Comparison of ENCODE assay signal across 8 cellular contexts in genomic region chr9:128341435-128341849, GRCh38. TPM values are rescaled to one million over a fixed set of nuclear protein-coding genes. Genes with fewer than 3 reads are reported as not detected.
DNase-seq lines count a peak whose midpoint lies in the region; ATAC-seq, FAIRE-seq and TF ChIP-seq lines count a peak whose summit lies in the region.

No MANE protein-coding gene starts in this region.

- CTCF ChIA-PET in HepG2 (lab: Yijun Ruan, JAX; ENCODE audit: low intra/inter-chr PET ratio, low total read pairs), result interaction anchor here (3.3 kb wide), 1 partner anchor 46 kb away, joined by 29 read pairs; no protein-coding TSS in a partner anchor

- peak; percentile 86 for FAIRE-seq in HepG2 (lab: Jason Lieb, UNC)

- TF ChIP-seq POLR2A in HepG2 (IDR thresholded peaks at IDR 0.05; ENCODE audit: insufficient read depth in 1 of 2, low read depth in 2 of 2, low read length in 2 of 2), result no peak

- peak; percentile 49 for ATAC-seq in GM21825 (IDR thresholded peaks at IDR 0.05; ENCODE audit: unreplicated experiment)
- ATAC-seq in HepG2, result peak; percentile 82
- no peak for ATAC-seq in GM21423 (IDR thresholded peaks at IDR 0.05; ENCODE audit: unreplicated experiment)

- no peaks in the 10 kb centered on the region for H4K20me1 ChIP-seq in HepG2 (ENCODE audit: insufficient read depth, low read length)

- peak; percentile 68 for TF ChIP-seq CTCF in BE2C (IDR thresholded peaks at IDR 0.05; ENCODE audit: low read depth, low read length)
- TF ChIP-seq CTCF in colonic mucosa (IDR thresholded peaks at IDR 0.05), result peak; percentile 66
- peak; percentile 86 for TF ChIP-seq CTCF in HepG2 (CRISPR knock-in tag; IDR thresholded peaks at IDR 0.05)

- H3K79me2 ChIP-seq in HepG2 (ENCODE audit: insufficient read depth, low read length), result no peaks in the 10 kb centered on the region

- DNase-seq in BE2C, result peak; percentile 78
- DNase-seq in NCI-H2227 (lab: John Stamatoyannopoulos, UW; ENCODE audit: unreplicated experiment), result peak; percentile 64
- DNase-seq in activated CD4-positive, alpha-beta T cell treated with anti-CD3 and anti-CD28 coated beads for 1 hour, result peak; percentile 50
- DNase-seq in colonic mucosa, result peak; percentile 85
- DNase-seq in HepG2 (ENCODE audit: low spot score), result peak; percentile 68
- DNase-seq in stimulated activated CD4-positive, alpha-beta T cell treated with anti-CD3 and anti-CD28 coated beads, Interleukin-4, amount 100 ng/mL, for 48 hours (ENCODE audit: low read depth in 2 of 2), result peak; percentile 56 to 58

- in situ Hi-C loops in HepG2 (cut with HindIII; ENCODE audit: extremely low pct_ligation_motif_present, low pct_unique_long_range_greater_than_20kb), result loop anchor here (5.0 kb wide), 1 partner anchor 44 kb away; no protein-coding TSS in a partner anchor

- H3K36me3 ChIP-seq in BE2C, result peaks cover 28% of the 10 kb centered on the region
- H3K36me3 ChIP-seq in colonic mucosa, result peaks cover 13% of the 10 kb centered on the region
- H3K36me3 ChIP-seq in HepG2 (replicated peaks in 1 of 2; ENCODE audit: control insufficient read depth in 1 of 2, insufficient read depth in 2 of 2, low read length in 2 of 2), result peaks cover 10 to 25% of the 10 kb centered on the region in 2 experiments; a peak in 4 of 5 replicates

- WGBS in HepG2 (ENCODE audit: low lambda C conversion rate), result 33% methylated on average over 10 of the region's 13 CpGs

- peak overlapping the region; percentile 76 to 95 for H3K9ac ChIP-seq in colonic mucosa (ENCODE audit: low read depth in 2 of 2, low read length in 2 of 2)
- H3K9ac ChIP-seq in HepG2 (ENCODE audit: insufficient read depth, low read depth, low read length), result peak overlapping the region; percentile 76; the same call in 1 of the 2 replicates

- H2AFZ ChIP-seq in HepG2 (ENCODE audit: low read length), result peak overlapping the region; percentile 7

- TF ChIP-seq EP300 in HepG2 (IDR thresholded peaks at IDR 0.05; ENCODE audit: low read depth in 2 of 2, low read length in 2 of 2), result no peak
- no peak for TF ChIP-seq EP300 in HepG2 (CRISPR knock-in tag; IDR thresholded peaks at IDR 0.05; ENCODE audit: borderline replicate concordance)

- intact Hi-C loops in colonic mucosa (cut with DNase I) (loop anchor here (5.0 to 10.0 kb wide), 2 partner anchors 44 to 157 kb away; no protein-coding TSS in a partner anchor), HepG2 (cut with micrococcal nuclease; ENCODE audit: unreplicated experiment) (loop anchor here (1.0 to 2.0 kb wide), 2 partner anchors 19 to 46 kb away; partner anchors contain the start of genes COQ4 and TRUB2)

- no TSS peak for BruUV-seq in HepG2 (replicated peaks; lab: Mats Ljungman, UMichigan)

- TF ChIP-seq RAD21 in HepG2 (CRISPR knock-in tag; IDR thresholded peaks at IDR 0.05), result peak; percentile 69

- H3K4me1 ChIP-seq in BE2C, result no peaks in the 10 kb centered on the region; the same call in 1 of the 2 replicates
- no peaks in the 10 kb centered on the region for H3K4me1 ChIP-seq in colonic mucosa
- peaks cover 19% of the 10 kb centered on the region for H3K4me1 ChIP-seq in HepG2 (ENCODE audit: insufficient read depth, low read length)

- H3K27ac ChIP-seq in colonic mucosa (peak overlapping the region; percentile 87), HepG2 (ENCODE audit: extremely low read length, insufficient read depth, low read length) (peak overlapping the region; percentile 68)

- H3K27me3 ChIP-seq in BE2C (no peaks in the 10 kb centered on the region), colonic mucosa (no peaks in the 10 kb centered on the region), HepG2 (ENCODE audit: control insufficient read depth in 1 of 2, insufficient read depth in 2 of 2, low read length in 2 of 2) (no peaks in the 10 kb centered on the region)

- H3K9me3 ChIP-seq in BE2C, result no peaks in the 10 kb centered on the region
- H3K9me3 ChIP-seq in colonic mucosa, result no peaks in the 10 kb centered on the region
- no peaks in the 10 kb centered on the region for H3K9me3 ChIP-seq in HepG2 (ENCODE audit: low read length)

- POLR2A ChIA-PET in HepG2 (lab: Yijun Ruan, JAX), result interaction anchor here (0.9 to 1.5 kb wide), 9 partner anchors 21 to 79 kb away, joined by 3 to 12 read pairs (median 4); partner anchors contain the start of genes CERCAM, GOLGA2, SWI5 and URM1

- peak overlapping the region; percentile 99 for H3K4me2 ChIP-seq in HepG2 (ENCODE audit: low read depth, low read length)

- peak overlapping the region; percentile 92 for H3K4me3 ChIP-seq in BE2C (ENCODE audit: low read depth, low read length)
- H3K4me3 ChIP-seq in colonic mucosa, result peak overlapping the region; percentile 98
- H3K4me3 ChIP-seq in HepG2 (replicated peaks in 1 of 3; ENCODE audit: insufficient read depth in 1 of 3, low read depth in 2 of 3, low read length in 3 of 3), result peak overlapping the region; percentile 85 to 95 (median 87)

RNA-seq across cellular contexts. Expression of gene SLC27A4, which starts 1.1 kb away (rescaled TPM):
- 74.4 TPM for polyA plus RNA-seq in BE2C (2012; ENCODE audit: insufficient read depth, insufficient read length, low read depth)
- total RNA-seq in colonic mucosa (10 to 100 TPM; 26.8 to 68.3 TPM), HepG2 (2016; rRNA removed; fragmentation: Illumina TruSeq; extraction: Trizol) (9.3 and 18.8 TPM in 2 replicates)
- 6.3 and 6.8 TPM in 2 replicates for total RNA-seq in HepG2 (2016; cell fraction: cytosol; rRNA removed; fragmentation: Illumina TruSeq; extraction: Trizol; ENCODE audit: low read depth)
- total RNA-seq in HepG2 (2016; cell fraction: insoluble cytoplasmic fraction; rRNA removed; fragmentation: Illumina TruSeq; extraction: Trizol), result 8.9 and 19.1 TPM in 2 replicates
- total RNA-seq in HepG2 (2016; cell fraction: membrane; rRNA removed; fragmentation: Illumina TruSeq; extraction: Trizol), result 17.4 and 19.4 TPM in 2 replicates
- total RNA-seq in HepG2 (2016; cell fraction: nucleus; rRNA removed; fragmentation: Illumina TruSeq; extraction: Trizol), result 16.1 and 21.0 TPM in 2 replicates
- polyA plus RNA-seq in HepG2 (2011; rRNA removed), result 10.6 and 16.9 TPM in 2 replicates
- 12.5 and 14.4 TPM in 2 replicates for polyA plus RNA-seq in HepG2 (2011; cell fraction: cytosol; rRNA removed)
- polyA plus RNA-seq in HepG2 (2011; cell fraction: nucleus; rRNA removed), result 30.1 and 31.3 TPM in 2 replicates
- 11.0 and 16.6 TPM in 2 replicates for polyA plus RNA-seq in HepG2 (2012)
- polyA plus RNA-seq in HepG2 (2016; cell fraction: cytosol; fragmentation: Illumina TruSeq; extraction: Trizol; ENCODE audit: low read depth), result 5.9 and 7.6 TPM in 2 replicates
- 10.5 and 13.4 TPM in 2 replicates for polyA plus RNA-seq in HepG2 (2016; cell fraction: insoluble cytoplasmic fraction; fragmentation: Illumina TruSeq; extraction: Trizol; ENCODE audit: low read depth)
- 14.0 and 17.0 TPM in 2 replicates for polyA plus RNA-seq in HepG2 (2016; cell fraction: membrane; fragmentation: Illumina TruSeq; extraction: Trizol; ENCODE audit: low read depth)
- 30.8 and 31.8 TPM in 2 replicates for polyA plus RNA-seq in HepG2 (2016; cell fraction: nucleus; fragmentation: Illumina TruSeq; extraction: Trizol; ENCODE audit: insufficient read depth, low read depth)
- polyA minus RNA-seq in HepG2 (2011; rRNA and poly(A)+ RNA removed; ENCODE audit: low replicate concordance), result 44.7 and 85.4 TPM in 2 replicates
- 11.3 and 17.5 TPM in 2 replicates for polyA minus RNA-seq in HepG2 (2011; cell fraction: cytosol; rRNA and poly(A)+ RNA removed)
- 9.3 and 12.4 TPM in 2 replicates for polyA minus RNA-seq in HepG2 (2011; cell fraction: nucleus; rRNA and poly(A)+ RNA removed)

RNA-seq across cellular contexts. Expression of gene COQ4, which starts 18.8 kb away (rescaled TPM):
- polyA plus RNA-seq in BE2C (2012; ENCODE audit: insufficient read depth, insufficient read length, low read depth), result 203 TPM
- total RNA-seq in colonic mucosa (10 to 100 TPM; 40.8 to 59.5 TPM), HepG2 (2016; rRNA removed; fragmentation: Illumina TruSeq; extraction: Trizol) (16.2 and 26.1 TPM in 2 replicates)
- total RNA-seq in HepG2 (2016; cell fraction: cytosol; rRNA removed; fragmentation: Illumina TruSeq; extraction: Trizol; ENCODE audit: low read depth), result 11.9 and 18.5 TPM in 2 replicates
- 14.1 and 27.2 TPM in 2 replicates for total RNA-seq in HepG2 (2016; cell fraction: insoluble cytoplasmic fraction; rRNA removed; fragmentation: Illumina TruSeq; extraction: Trizol)
- 20.4 and 27.0 TPM in 2 replicates for total RNA-seq in HepG2 (2016; cell fraction: membrane; rRNA removed; fragmentation: Illumina TruSeq; extraction: Trizol)
- total RNA-seq in HepG2 (2016; cell fraction: nucleus; rRNA removed; fragmentation: Illumina TruSeq; extraction: Trizol), result 19.9 and 21.8 TPM in 2 replicates
- 36.0 and 37.5 TPM in 2 replicates for polyA plus RNA-seq in HepG2 (2011; rRNA removed)
- 22.7 and 32.6 TPM in 2 replicates for polyA plus RNA-seq in HepG2 (2011; cell fraction: cytosol; rRNA removed)
- polyA plus RNA-seq in HepG2 (2011; cell fraction: nucleus; rRNA removed), result 80.9 and 82.1 TPM in 2 replicates
- 17.6 and 19.0 TPM in 2 replicates for polyA plus RNA-seq in HepG2 (2012)
- polyA plus RNA-seq in HepG2 (2016; cell fraction: cytosol; fragmentation: Illumina TruSeq; extraction: Trizol; ENCODE audit: low read depth), result 18.0 and 23.7 TPM in 2 replicates
- polyA plus RNA-seq in HepG2 (2016; cell fraction: insoluble cytoplasmic fraction; fragmentation: Illumina TruSeq; extraction: Trizol; ENCODE audit: low read depth), result 17.7 and 21.6 TPM in 2 replicates
- 21.8 and 28.2 TPM in 2 replicates for polyA plus RNA-seq in HepG2 (2016; cell fraction: membrane; fragmentation: Illumina TruSeq; extraction: Trizol; ENCODE audit: low read depth)
- 60.0 and 62.1 TPM in 2 replicates for polyA plus RNA-seq in HepG2 (2016; cell fraction: nucleus; fragmentation: Illumina TruSeq; extraction: Trizol; ENCODE audit: insufficient read depth, low read depth)
- polyA minus RNA-seq in HepG2 (2011; rRNA and poly(A)+ RNA removed; ENCODE audit: low replicate concordance), result 45.1 and 143 TPM in 2 replicates
- polyA minus RNA-seq in HepG2 (2011; cell fraction: cytosol; rRNA and poly(A)+ RNA removed), result 10.4 and 12.0 TPM in 2 replicates
- polyA minus RNA-seq in HepG2 (2011; cell fraction: nucleus; rRNA and poly(A)+ RNA removed), result 38.2 and 49.6 TPM in 2 replicates

RNA-seq across cellular contexts. Expression of gene TRUB2, which starts 19.2 kb away (rescaled TPM):
- 212 TPM for polyA plus RNA-seq in BE2C (2012; ENCODE audit: insufficient read depth, insufficient read length, low read depth)
- total RNA-seq in colonic mucosa (10 to 100 TPM; 24.5 to 40.0 TPM), HepG2 (2016; rRNA removed; fragmentation: Illumina TruSeq; extraction: Trizol) (41.2 and 57.8 TPM in 2 replicates)
- total RNA-seq in HepG2 (2016; cell fraction: cytosol; rRNA removed; fragmentation: Illumina TruSeq; extraction: Trizol; ENCODE audit: low read depth), result 10.4 and 12.1 TPM in 2 replicates
- total RNA-seq in HepG2 (2016; cell fraction: insoluble cytoplasmic fraction; rRNA removed; fragmentation: Illumina TruSeq; extraction: Trizol), result 45.4 and 61.4 TPM in 2 replicates
- 14.0 and 15.7 TPM in 2 replicates for total RNA-seq in HepG2 (2016; cell fraction: membrane; rRNA removed; fragmentation: Illumina TruSeq; extraction: Trizol)
- 16.3 and 19.3 TPM in 2 replicates for total RNA-seq in HepG2 (2016; cell fraction: nucleus; rRNA removed; fragmentation: Illumina TruSeq; extraction: Trizol)
- polyA plus RNA-seq in HepG2 (2011; rRNA removed), result 22.3 and 26.5 TPM in 2 replicates
- polyA plus RNA-seq in HepG2 (2011; cell fraction: cytosol; rRNA removed), result 15.5 and 18.8 TPM in 2 replicates
- 10.4 and 11.9 TPM in 2 replicates for polyA plus RNA-seq in HepG2 (2011; cell fraction: nucleus; rRNA removed)
- polyA plus RNA-seq in HepG2 (2012), result 17.0 and 18.3 TPM in 2 replicates
- polyA plus RNA-seq in HepG2 (2016; cell fraction: cytosol; fragmentation: Illumina TruSeq; extraction: Trizol; ENCODE audit: low read depth), result 8.5 and 10.6 TPM in 2 replicates
- 47.4 and 47.7 TPM in 2 replicates for polyA plus RNA-seq in HepG2 (2016; cell fraction: insoluble cytoplasmic fraction; fragmentation: Illumina TruSeq; extraction: Trizol; ENCODE audit: low read depth)
- 9.1 and 10.5 TPM in 2 replicates for polyA plus RNA-seq in HepG2 (2016; cell fraction: membrane; fragmentation: Illumina TruSeq; extraction: Trizol; ENCODE audit: low read depth)
- polyA plus RNA-seq in HepG2 (2016; cell fraction: nucleus; fragmentation: Illumina TruSeq; extraction: Trizol; ENCODE audit: insufficient read depth, low read depth), result 23.3 and 26.5 TPM in 2 replicates
- 28.6 and 113 TPM in 2 replicates for polyA minus RNA-seq in HepG2 (2011; rRNA and poly(A)+ RNA removed; ENCODE audit: low replicate concordance)
- polyA minus RNA-seq in HepG2 (2011; cell fraction: cytosol; rRNA and poly(A)+ RNA removed), result 18.2 and 21.4 TPM in 2 replicates
- polyA minus RNA-seq in HepG2 (2011; cell fraction: nucleus; rRNA and poly(A)+ RNA removed), result 12.0 and 13.4 TPM in 2 replicates

RNA-seq across cellular contexts. Expression of gene URM1, which starts 29.7 kb away (rescaled TPM):
- 115 TPM for polyA plus RNA-seq in BE2C (2012; ENCODE audit: insufficient read depth, insufficient read length, low read depth)
- total RNA-seq in colonic mucosa, result 10 to 100 TPM; 55.2 to 77.3 TPM
- total RNA-seq in HepG2 (2016; rRNA removed; fragmentation: Illumina TruSeq; extraction: Trizol), result 37.1 and 42.1 TPM in 2 replicates
- 7.2 and 8.5 TPM in 2 replicates for total RNA-seq in HepG2 (2016; cell fraction: cytosol; rRNA removed; fragmentation: Illumina TruSeq; extraction: Trizol; ENCODE audit: low read depth)
- 34.5 and 46.1 TPM in 2 replicates for total RNA-seq in HepG2 (2016; cell fraction: insoluble cytoplasmic fraction; rRNA removed; fragmentation: Illumina TruSeq; extraction: Trizol)
- total RNA-seq in HepG2 (2016; cell fraction: membrane; rRNA removed; fragmentation: Illumina TruSeq; extraction: Trizol), result 23.0 and 25.4 TPM in 2 replicates
- total RNA-seq in HepG2 (2016; cell fraction: nucleus; rRNA removed; fragmentation: Illumina TruSeq; extraction: Trizol), result 19.0 and 24.0 TPM in 2 replicates
- polyA plus RNA-seq in HepG2 (2011; rRNA removed), result 41.3 and 51.5 TPM in 2 replicates
- polyA plus RNA-seq in HepG2 (2011; cell fraction: cytosol; rRNA removed), result 28.0 and 37.2 TPM in 2 replicates
- polyA plus RNA-seq in HepG2 (2011; cell fraction: nucleus; rRNA removed), result 80.9 and 98.9 TPM in 2 replicates
- polyA plus RNA-seq in HepG2 (2012), result 44.2 and 48.1 TPM in 2 replicates
- polyA plus RNA-seq in HepG2 (2016; cell fraction: cytosol; fragmentation: Illumina TruSeq; extraction: Trizol; ENCODE audit: low read depth), result 12.6 and 15.0 TPM in 2 replicates
- polyA plus RNA-seq in HepG2 (2016; cell fraction: insoluble cytoplasmic fraction; fragmentation: Illumina TruSeq; extraction: Trizol; ENCODE audit: low read depth), result 55.0 and 56.0 TPM in 2 replicates
- 24.9 and 27.1 TPM in 2 replicates for polyA plus RNA-seq in HepG2 (2016; cell fraction: membrane; fragmentation: Illumina TruSeq; extraction: Trizol; ENCODE audit: low read depth)
- 49.6 and 53.8 TPM in 2 replicates for polyA plus RNA-seq in HepG2 (2016; cell fraction: nucleus; fragmentation: Illumina TruSeq; extraction: Trizol; ENCODE audit: insufficient read depth, low read depth)
- polyA minus RNA-seq in HepG2 (2011; rRNA and poly(A)+ RNA removed; ENCODE audit: low replicate concordance), result 55.9 and 116 TPM in 2 replicates
- 13.8 and 16.4 TPM in 2 replicates for polyA minus RNA-seq in HepG2 (2011; cell fraction: cytosol; rRNA and poly(A)+ RNA removed)
- polyA minus RNA-seq in HepG2 (2011; cell fraction: nucleus; rRNA and poly(A)+ RNA removed), result 11.3 and 16.7 TPM in 2 replicates
